ENCODE assay signal across 9 cellular contexts in genomic region chr5:168747987-168748777, GRCh38.
DNase-seq lines count a peak whose midpoint lies in the region; ATAC-seq and TF ChIP-seq lines count a peak whose summit lies in the region.
"Had no signal": no experiment of that assay in that cellular context is flagged by ENCODE, and none has a peak within 500 bp of the region (broad histone marks: within the 10 kb centered on the region; RNA-seq: fewer than 3 reads in every experiment).

No MANE protein-coding gene starts in this region.

- no peak overlapping the region for H3K27ac ChIP-seq in heart left ventricle
- H3K27ac ChIP-seq: Peyer's patch had no signal

- TF ChIP-seq POLR2A in heart left ventricle (IDR thresholded peaks at IDR 0.05) = no peak

- H3K27me3 ChIP-seq in H7 (ENCODE audit: control insufficient read depth, insufficient read depth, low read length) (peaks cover 2% of the 10 kb centered on the region), heart left ventricle (no peaks in the 10 kb centered on the region)
- H3K27me3 ChIP-seq: Peyer's patch had no signal

- 62 to 74% (median 66%) methylated on average over 11 to 19 of the region's 19 CpGs for WGBS in heart left ventricle, 4 donors

- intact Hi-C loops in heart left ventricle (cut with DNase I) = loop anchor here in 2 of 10 donors (5.0 to 10.0 kb wide), 2 partner anchors 124 to 127 kb away; no protein-coding TSS in a partner anchor

- H3K4me3 ChIP-seq in H7 (ENCODE audit: insufficient read depth, low read depth, low read length) = no peak overlapping the region
- no peak overlapping the region for H3K4me3 ChIP-seq in heart left ventricle
- H3K4me3 ChIP-seq: Peyer's patch had no signal

- H3K36me3 ChIP-seq in H7 (replicated peaks; ENCODE audit: control insufficient read depth, insufficient read depth, low read length) (no peaks in the 10 kb centered on the region), heart left ventricle (peaks cover 0 to 8% (median 0%) of the 10 kb centered on the region in 9 donors)
- H3K36me3 ChIP-seq: Peyer's patch had no signal

- H3K4me1 ChIP-seq in heart left ventricle = no peaks in the 10 kb centered on the region
- H3K4me1 ChIP-seq: Peyer's patch had no signal

- DNase-seq in ELF-1 (ENCODE audit: low read depth, low spot score) (peak; percentile 92), H7 (peak; percentile 91), NCI-H1694 (lab: John Stamatoyannopoulos, UW) (peak; percentile 28), heart left ventricle (peak; percentile 24 to 67 (median 49))
- peak in 2 of 3 experiments; percentile 25 to 46 for DNase-seq in activated CD8-positive, alpha-beta memory T cell treated with anti-CD3 and anti-CD28 coated beads for 48 hours (ENCODE audit: low read depth in 2 of 3, low spot score in 2 of 3)
- peak; percentile 12 for DNase-seq in stimulated activated CD4-positive, alpha-beta T cell treated with anti-CD3 and anti-CD28 coated beads, Interleukin-12 subunit alpha, Interleukin-12 subunit beta, amount 100 ng/mL, for 4 hours

- ATAC-seq in heart left ventricle (peak; percentile 49 to 80 (median 76)), GM21529 (IDR thresholded peaks at IDR 0.05; ENCODE audit: unreplicated experiment) (no peak), GM18861 (IDR thresholded peaks at IDR 0.05; ENCODE audit: unreplicated experiment) (no peak)

- H3K9me3 ChIP-seq in heart left ventricle = peaks cover 0 to 7% (median 0%) of the 10 kb centered on the region in 12 donors
- H3K9me3 ChIP-seq: Peyer's patch had no signal

- TF ChIP-seq CTCF in heart left ventricle (IDR thresholded peaks at IDR 0.05) = peak; percentile 44 to 68 (median 52)

Comparison
In these comparisons a context has a peak if more than half of its experiments do, and no peak if none do; other contexts are left out.
1. DNase-seq: peak in every context shown above with its lines; median percentile 92 in ELF-1; 91 in H7; 49 in heart left ventricle; 36 in activated CD8-positive, alpha-beta memory T cell treated with anti-CD3 and anti-CD28 coated beads for 48 hours; 28 in NCI-H1694; 12 in stimulated activated CD4-positive, alpha-beta T cell treated with anti-CD3 and anti-CD28 coated beads, Interleukin-12 subunit alpha, Interleukin-12 subunit beta, amount 100 ng/mL, for 4 hours.
2. ATAC-seq: peak in heart left ventricle (4 of 4); none in GM21529 (single experiment) and GM18861 (single experiment).